In the genomic region with DNA sequence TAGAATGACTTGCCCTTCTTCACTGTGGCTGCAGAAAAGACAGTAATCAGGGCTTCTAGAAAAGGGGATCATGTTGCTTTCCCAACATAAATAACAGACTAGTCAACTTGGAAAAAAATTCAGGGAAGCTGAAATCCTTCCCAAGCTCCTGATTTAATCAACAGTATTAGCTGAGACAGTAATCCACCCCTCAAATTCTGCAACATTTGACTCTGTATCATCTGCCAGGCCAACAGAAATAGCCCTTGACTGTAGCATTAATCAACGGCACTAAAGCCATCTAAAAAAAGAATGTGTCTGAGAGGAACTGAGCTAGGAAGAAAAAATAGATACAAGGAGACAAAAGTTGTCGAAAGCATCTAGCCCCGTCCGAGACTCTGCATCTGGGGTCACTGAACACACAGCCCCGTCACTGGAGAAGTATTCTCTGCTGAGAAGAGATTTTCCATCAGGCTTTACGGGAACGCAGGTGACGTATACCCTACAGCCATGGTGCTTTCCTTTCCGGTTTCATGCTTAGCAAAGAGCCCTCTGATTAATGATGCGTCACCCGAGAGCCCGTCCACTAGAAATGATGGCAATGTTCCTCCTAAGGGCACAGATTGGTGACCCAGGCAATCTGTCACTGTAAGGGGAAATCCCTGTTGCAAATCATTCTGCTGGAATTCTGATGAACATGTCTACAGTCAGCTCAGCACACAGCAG, we compare ENCODE assay signal across 9 cellular contexts. TPM values are rescaled to one million over a fixed set of nuclear protein-coding genes. Genes with fewer than 3 reads are reported as not detected.
DNase-seq lines count a peak whose midpoint lies in the region; ATAC-seq and TF ChIP-seq lines count a peak whose summit lies in the region.
"Had no signal": no experiment of that assay in that cellular context is flagged by ENCODE, and none has a peak within 500 bp of the region (broad histone marks: within the 10 kb centered on the region; RNA-seq: fewer than 3 reads in every experiment).

No MANE protein-coding gene starts in this region.

- WGBS in tibial nerve, 2 donors = 56 to 61% methylated on average over 12 of the region's 12 CpGs

- H3K27me3 ChIP-seq in MM.1S (replicated peaks; ENCODE audit: insufficient read depth, low read length) = no peaks in the 10 kb centered on the region
- H3K27me3 ChIP-seq in tibial nerve = no peaks in the 10 kb centered on the region

- TF ChIP-seq CTCF in Calu3 (IDR thresholded peaks at IDR 0.05; ENCODE audit: unreplicated experiment) (no peak), MM.1S (IDR thresholded peaks at IDR 0.05; ENCODE audit: low read length) (no peak), coronary artery (IDR thresholded peaks at IDR 0.05) (no peak), nephron (IDR thresholded peaks at IDR 0.05; ENCODE audit: unreplicated experiment in 3 of 3) (no peak), tibial nerve (IDR thresholded peaks at IDR 0.05) (no peak)

- H3K4me3 Mint-ChIP-seq in Calu3 (ENCODE audit: low read depth, unreplicated experiment) (peak overlapping the region; percentile 43), nephron (peak overlapping the region; percentile 43 to 70 (median 58)), immature natural killer cell (no peak overlapping the region)

- intact Hi-C loops in Calu3 (cut with micrococcal nuclease; ENCODE audit: unreplicated experiment) = loop anchor here (10.0 kb wide), 1 partner anchor 73 kb away; no protein-coding TSS in a partner anchor

- peak overlapping the region; percentile 20; the same call in 1 of the 2 replicates for H3K27ac ChIP-seq in MM.1S (ENCODE audit: low read length)
- H3K27ac ChIP-seq in coronary artery = peak overlapping the region; percentile 58 to 60
- H3K27ac ChIP-seq in tibial nerve = no peak overlapping the region

- DNase-seq in Calu3 (peak; percentile 86), MM.1S (no peak), coronary artery (ENCODE audit: low spot score) (peak; percentile 82), NCI-H526 (lab: John Stamatoyannopoulos, UW) (no peak), immature natural killer cell (no peak), tibial nerve (ENCODE audit: low spot score in 2 of 2) (no peak)
- DNase-seq: small intestine had no signal

- H3K36me3 Mint-ChIP-seq in Calu3 (ENCODE audit: insufficient read depth, unreplicated experiment) (peaks cover 13% of the 10 kb centered on the region), nephron (ENCODE audit: low read depth) (no peaks in the 10 kb centered on the region), immature natural killer cell (no peaks in the 10 kb centered on the region)

- TSS peak; percentile 89 for BruUV-seq in Calu3 (replicated peaks; lab: Mats Ljungman, UMichigan)

- peak overlapping the region; percentile 4; the same call in 1 of the 2 replicates for H2AFZ ChIP-seq in MM.1S (ENCODE audit: low read length)

- H3F3A ChIP-seq in MM.1S (ENCODE audit: insufficient read depth, low read length) = no peaks in the 10 kb centered on the region

- H3K4me1 ChIP-seq in MM.1S (ENCODE audit: low read length) (no peaks in the 10 kb centered on the region), tibial nerve (no peaks in the 10 kb centered on the region)

- no peaks in the 10 kb centered on the region for H3K27me3 Mint-ChIP-seq in Calu3 (ENCODE audit: unreplicated experiment)
- peaks cover 7% of the 10 kb centered on the region for H3K27me3 Mint-ChIP-seq in nephron (ENCODE audit: low read depth)
- peaks cover 0 to 1% (median 0%) of the 10 kb centered on the region in 3 donors for H3K27me3 Mint-ChIP-seq in immature natural killer cell (ENCODE audit: low read depth in 3 of 3)

- no peaks in the 10 kb centered on the region for H3K9me3 ChIP-seq in MM.1S (replicated peaks; ENCODE audit: insufficient read depth, low read length)
- H3K9me3 ChIP-seq in tibial nerve = no peaks in the 10 kb centered on the region

- H3K79me2 ChIP-seq in MM.1S (ENCODE audit: low read length) = no peaks in the 10 kb centered on the region

- H3K4me1 Mint-ChIP-seq in Calu3 (ENCODE audit: low read depth, unreplicated experiment) (peaks cover 35% of the 10 kb centered on the region), nephron (peaks cover 33% of the 10 kb centered on the region), immature natural killer cell (no peaks in the 10 kb centered on the region)

- H3K9me3 Mint-ChIP-seq in Calu3 (ENCODE audit: low read depth, unreplicated experiment) (no peaks in the 10 kb centered on the region), nephron (no peaks in the 10 kb centered on the region), immature natural killer cell (no peaks in the 10 kb centered on the region)

- no peak for ATAC-seq in HG03135 (IDR thresholded peaks at IDR 0.05; ENCODE audit: unreplicated experiment)

- H3K36me3 ChIP-seq in MM.1S (replicated peaks; ENCODE audit: insufficient read depth, low read length) (no peaks in the 10 kb centered on the region), tibial nerve (no peaks in the 10 kb centered on the region)

- 0 out of 2 replicates have a peak overlapping the region, but pooled peaks have one; percentile 8 for H3K4me3 ChIP-seq in MM.1S (ENCODE audit: low read length)
- H3K4me3 ChIP-seq in coronary artery = peak overlapping the region; percentile 55
- no peak overlapping the region for H3K4me3 ChIP-seq in tibial nerve

- H3K4me2 ChIP-seq in MM.1S (ENCODE audit: low read depth, low read length) = peak overlapping the region; percentile 2; the same call in 1 of the 2 replicates

- no peak overlapping the region; the same call in 1 of the 2 replicates for H3K9ac ChIP-seq in MM.1S (ENCODE audit: low read length)

- H3K27ac Mint-ChIP-seq in Calu3 (ENCODE audit: unreplicated experiment) = peak overlapping the region; percentile 46
- H3K27ac Mint-ChIP-seq in nephron = peak overlapping the region; percentile 87 to 89 (median 89)
- no peak overlapping the region for H3K27ac Mint-ChIP-seq in immature natural killer cell

- H3K9me2 ChIP-seq in MM.1S (replicated peaks; ENCODE audit: insufficient read depth, low read length) = no peaks in the 10 kb centered on the region

- CTCF ChIA-PET in Calu3 (lab: Charles Lee) = interaction anchor here (0.6 to 3.5 kb wide), 4 partner anchors 15 to 816 kb away, joined by 3 to 8 read pairs (median 4); a partner anchor contains a TSS

- no peak for TF ChIP-seq POLR2A in tibial nerve (IDR thresholded peaks at IDR 0.05)

- no peak for TF ChIP-seq EP300 in tibial nerve (IDR thresholded peaks at IDR 0.05)

- H4K20me1 ChIP-seq in MM.1S (ENCODE audit: insufficient read depth, low read length) = no peaks in the 10 kb centered on the region

RNA-seq across cellular contexts. Expression of a gene that starts 42.1 kb away (rescaled TPM):
- total RNA-seq in Calu3 (2022) (59.5 and 66.4 TPM in 2 replicates), tibial nerve (10 to 100 TPM; 33.9 to 73.2 (median 52.3) TPM)
- 10 to 100 TPM in 1 of 3 donors, 1 to 10 TPM in 2; 3.5 to 16.7 (median 5.2) TPM for polyA plus RNA-seq in immature natural killer cell

Comparison
In these comparisons a context has a peak if more than half of its experiments do, and no peak if none do; other contexts are left out.
1. DNase-seq: peak in Calu3 (single experiment) and coronary artery (single experiment); none in MM.1S (single experiment), NCI-H526 (0 of 2), immature natural killer cell (0 of 3) and tibial nerve (0 of 2).
2. H3K27ac Mint-ChIP-seq: peak in Calu3 (single experiment) and nephron (3 of 3); none in immature natural killer cell (0 of 6).
3. H3K4me3 Mint-ChIP-seq: peak in Calu3 (single experiment) and nephron (3 of 3); none in immature natural killer cell (0 of 5).
4. H3K27ac ChIP-seq: peak in MM.1S (single experiment) and coronary artery (2 of 2); none in tibial nerve (0 of 4).
5. H3K4me3 ChIP-seq: peak in MM.1S (single experiment) and coronary artery (single experiment); none in tibial nerve (0 of 4).